In the genomic region with DNA sequence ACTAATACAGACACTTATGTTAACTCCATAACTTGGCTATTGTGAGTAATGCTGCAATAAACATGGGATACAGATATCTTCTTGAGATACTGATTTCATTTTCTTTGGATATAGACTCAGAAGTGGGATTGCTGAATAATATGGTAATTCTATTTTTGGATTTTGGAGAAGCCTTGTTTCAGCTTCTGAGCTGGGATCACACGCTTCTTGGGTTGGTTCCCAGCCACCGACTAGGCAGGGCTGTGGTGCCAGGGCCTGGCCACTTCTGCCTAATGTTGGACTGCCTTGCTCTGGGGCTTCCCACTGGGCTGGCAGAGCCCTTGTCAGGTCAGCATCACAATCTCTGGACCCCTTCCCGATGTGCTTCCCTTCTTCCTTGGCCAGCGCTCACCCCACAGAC, we compare ENCODE assay signal across 15 cellular contexts. TPM values are rescaled to one million over a fixed set of nuclear protein-coding genes. Genes with fewer than 3 reads are reported as not detected.
DNase-seq lines count a peak whose midpoint lies in the region; ATAC-seq and TF ChIP-seq lines count a peak whose summit lies in the region.
"Had no signal": no experiment of that assay in that cellular context is flagged by ENCODE, and none has a peak within 500 bp of the region (broad histone marks: within the 10 kb centered on the region; RNA-seq: fewer than 3 reads in every experiment).

No MANE protein-coding gene starts in this region.

- peak overlapping the region; percentile 86 to 92 for H3K27ac ChIP-seq in ascending aorta
- H3K27ac ChIP-seq: body of pancreas, KMS-11, VCaP had no signal

- TF ChIP-seq CTCF in ascending aorta (IDR thresholded peaks at IDR 0.05), result no peak

- H3K36me3 ChIP-seq in ascending aorta, result no peaks in the 10 kb centered on the region

- intact Hi-C loops in ascending aorta (cut with DNase I) (loop anchor here (5.0 kb wide), 2 partner anchors 47 to 97 kb away; no protein-coding TSS in a partner anchor), Right ventricle myocardium superior (cut with DNase I) (no loop called here), posterior cingulate gyrus (cut with DNase I) (no loop called here)

- ATAC-seq in Right ventricle myocardium superior (ENCODE audit: poor library complexity), result peak; percentile 88
- ATAC-seq: body of pancreas, GM23338, left colon had no signal

- DNase-seq in AG08396 (ENCODE audit: low spot score) (peak; percentile 35), ascending aorta (ENCODE audit: low spot score in 2 of 2) (peak in 1 of 2 donors; percentile 86), Right ventricle myocardium superior (peak; percentile 85), posterior cingulate gyrus (peak in 9 of 10 donors; percentile 27 to 93 (median 64)), DMS 273 treated with DMSO at 0.1 percent for 48 hours (lab: John Stamatoyannopoulos, UW) (no peak), NCI-H2081 treated with DMSO at 0.1 percent for 48 hours (lab: John Stamatoyannopoulos, UW) (no peak), NCI-H345 treated with DMSO at 0.1 percent for 48 hours (lab: John Stamatoyannopoulos, UW; ENCODE audit: unreplicated experiment) (no peak), pons (ENCODE audit: low spot score) (no peak)
- DNase-seq: ACHN, body of pancreas, left colon, NCI-H510A treated with DMSO at 0.1 percent for 48 hours had no signal

- no peak overlapping the region for H3K4me3 ChIP-seq in ascending aorta
- H3K4me3 ChIP-seq: body of pancreas, GM23338 had no signal

- no peaks in the 10 kb centered on the region for H3K9me3 ChIP-seq in ascending aorta
- H3K9me3 ChIP-seq: body of pancreas had no signal

- peaks cover 7 to 18% of the 10 kb centered on the region in 2 donors for H3K4me1 ChIP-seq in ascending aorta
- H3K4me1 ChIP-seq: body of pancreas had no signal

- H3K27me3 ChIP-seq in ascending aorta, result no peaks in the 10 kb centered on the region
- H3K27me3 ChIP-seq: body of pancreas had no signal

RNA-seq across cellular contexts. Expression of a gene that starts 14.0 kb away (rescaled TPM):
- not detected for total RNA-seq in ascending aorta
- 0.54 TPM for total RNA-seq in Right ventricle myocardium superior
- total RNA-seq: body of pancreas, left colon had no signal

RNA-seq across cellular contexts. Expression of a gene that starts 28.8 kb away (rescaled TPM):
- total RNA-seq in ascending aorta, result 99.3 TPM
- total RNA-seq in Right ventricle myocardium superior, result 26.4 TPM

Comparison
In these comparisons a context has a peak if more than half of its experiments do, and no peak if none do; other contexts are left out.
1. DNase-seq: peak in AG08396 (single experiment), Right ventricle myocardium superior (single experiment) and posterior cingulate gyrus (9 of 10); none in DMS 273 treated with DMSO at 0.1 percent for 48 hours (single experiment), NCI-H2081 treated with DMSO at 0.1 percent for 48 hours (single experiment), NCI-H345 treated with DMSO at 0.1 percent for 48 hours (single experiment) and pons (single experiment).